ENCODE assay signal across 23 cellular contexts in the genomic region with DNA sequence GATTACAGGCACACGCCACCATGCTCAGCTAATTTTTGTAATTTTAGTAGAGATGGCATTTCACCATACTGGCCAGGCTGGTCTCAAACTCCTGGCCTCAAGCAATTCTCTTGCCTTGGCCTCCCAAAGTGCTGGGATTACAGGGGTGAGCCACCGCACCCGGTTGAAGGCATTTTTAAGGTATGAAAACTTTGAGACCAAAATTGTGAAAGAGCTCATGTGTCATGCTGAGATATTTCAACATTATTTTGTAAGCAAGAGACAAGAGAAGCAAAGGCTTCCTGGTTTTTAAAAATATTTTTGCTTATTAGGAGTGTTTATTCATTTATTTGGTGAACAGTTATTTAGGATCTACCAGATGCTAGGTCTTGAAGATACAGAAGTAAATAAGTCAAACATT. TPM values are rescaled to one million over a fixed set of nuclear protein-coding genes. Genes with fewer than 3 reads are reported as not detected.
DNase-seq lines count a peak whose midpoint lies in the region; TF ChIP-seq lines count a peak whose summit lies in the region.
"Had no signal": no experiment of that assay in that cellular context is flagged by ENCODE, and none has a peak within 500 bp of the region (broad histone marks: within the 10 kb centered on the region; RNA-seq: fewer than 3 reads in every experiment).

No MANE protein-coding gene starts in this region.

- H3K9me3 ChIP-seq in testis, result no peaks in the 10 kb centered on the region
- H3K9me3 ChIP-seq: thoracic aorta had no signal

- no peak for TF ChIP-seq POLR2A in testis (IDR thresholded peaks at IDR 0.05)
- TF ChIP-seq POLR2A in erythroblast (IDR thresholded peaks at IDR 0.05; ENCODE audit: low read length), result no peak

- intact Hi-C loops in testis (cut with DNase I; ENCODE audit: low total_unique reads), result no loop called here

- no peak overlapping the region for H3K27ac ChIP-seq in testis
- H3K27ac ChIP-seq: 22Rv1, thoracic aorta had no signal

- no peak for TF ChIP-seq CTCF in testis (IDR thresholded peaks at IDR 0.05)

- peak; percentile 59 to 64 for DNase-seq in NOMO-1 (lab: John Stamatoyannopoulos, UW; ENCODE audit: unreplicated experiment in 2 of 2)
- no peak for DNase-seq in NOMO-1 treated with dmso at 0.1 percent for 144 hours (lab: John Stamatoyannopoulos, UW; ENCODE audit: unreplicated experiment)
- DNase-seq in SIG-M5 treated with dmso at 0.1 percent for 504 hours (lab: John Stamatoyannopoulos, UW; ENCODE audit: unreplicated experiment), result peak; percentile 72
- DNase-seq in fibroblast of gingiva (ENCODE audit: low read depth), result peak; percentile 29
- DNase-seq in testis, result no peak
- no peak for DNase-seq in cerebellar cortex (ENCODE audit: low spot score)
- DNase-seq in erythroblast (lab: John Stamatoyannopoulos, UW), result no peak
- DNase-seq in inferior parietal cortex (ENCODE audit: extremely low spot score), result no peak
- DNase-seq: activated naive CD4-positive, alpha-beta T cell treated with Interleukin-2 at 50 U/mL for 16 hours; activated T-cell treated with anti-CD3 and anti-CD28 coated beads, Interleukin-2, amount 50 U/mL, for 4 hours; central memory CD4-positive, alpha-beta T cell; DMS79 treated with DMSO at 0.1 percent for 48 hours; NCI-H2171; NCI-H526; stimulated activated CD4-positive, alpha-beta T cell treated with anti-CD3 and anti-CD28 coated beads, Interleukin-2, amount 100 ng/mL, for 48 hours; stimulated activated naive CD4-positive, alpha-beta T cell; SW 1271 had no signal

- H3K4me3 ChIP-seq in testis, result no peak overlapping the region
- H3K4me3 ChIP-seq: skin epidermis, thoracic aorta had no signal

- H3K36me3 ChIP-seq in testis (ENCODE audit: low read depth, missing control alignments), result no peaks in the 10 kb centered on the region
- H3K36me3 ChIP-seq: thoracic aorta had no signal

- H3K4me1 ChIP-seq in testis, result no peaks in the 10 kb centered on the region

- WGBS in testis, 2 donors, result 93 to 97% methylated on average over 3 of the region's 3 CpGs

- H3K27me3 ChIP-seq in testis, result no peaks in the 10 kb centered on the region

RNA-seq across cellular contexts. Expression of gene NHERF4, which starts 6.8 kb away (rescaled TPM):
- total RNA-seq in testis, result under 1 TPM in 1 of 2 donors, not detected in 1; 0.94 TPM
- polyA plus RNA-seq in testis (ENCODE audit: insufficient read depth, low read depth, low replicate concordance), result 1.0 TPM
- total RNA-seq: glomerular endothelial cell, kidney epithelial cell, lung microvascular endothelial cell had no signal

RNA-seq across cellular contexts. Expression of gene CBL, which starts 14.0 kb away (rescaled TPM):
- total RNA-seq in testis, result 10 to 100 TPM; 59.3 to 65.7 TPM
- 58.5 TPM for polyA plus RNA-seq in testis (ENCODE audit: insufficient read depth, low read depth, low replicate concordance)

RNA-seq across cellular contexts. Expression of gene NLRX1, which starts 23.6 kb away (rescaled TPM):
- 10 to 100 TPM; 16.2 to 21.4 TPM for total RNA-seq in testis
- 9.4 TPM for polyA plus RNA-seq in testis (ENCODE audit: insufficient read depth, low read depth, low replicate concordance)

RNA-seq across cellular contexts. Expression of gene ABCG4, which starts 43.3 kb away (rescaled TPM):
- 1 to 10 TPM; 3.9 to 5.4 TPM for total RNA-seq in testis
- 11.2 TPM for polyA plus RNA-seq in testis (ENCODE audit: insufficient read depth, low read depth, low replicate concordance)
- total RNA-seq: lung microvascular endothelial cell had no signal

Comparison
In these comparisons a context has a peak if more than half of its experiments do, and no peak if none do; other contexts are left out.
1. DNase-seq: peak in NOMO-1 (2 of 2), SIG-M5 treated with dmso at 0.1 percent for 504 hours (single experiment) and fibroblast of gingiva (single experiment); none in NOMO-1 treated with dmso at 0.1 percent for 144 hours (single experiment), testis (single experiment), cerebellar cortex (single experiment), erythroblast (0 of 2) and inferior parietal cortex (single experiment).